In the genomic region with DNA sequence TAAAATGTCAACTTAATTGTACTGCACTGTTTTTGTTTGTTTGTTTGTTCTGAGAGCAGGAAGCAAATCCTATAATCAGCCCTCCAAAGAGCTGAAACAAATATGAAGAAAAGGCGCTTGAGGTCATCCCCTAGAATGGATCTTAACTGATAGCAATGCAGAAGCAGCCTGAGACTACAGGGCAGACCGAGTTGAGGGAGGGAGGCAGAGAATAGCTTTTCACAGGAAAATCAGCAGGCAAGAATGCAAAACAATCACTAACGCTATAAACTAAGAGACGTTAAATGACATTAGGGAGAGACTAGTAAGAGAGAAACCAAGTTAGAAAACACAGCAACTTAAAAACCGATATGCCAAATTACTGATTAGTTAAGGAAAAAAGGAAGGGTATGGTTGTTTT, we compare ENCODE assay signal across 1 cellular context.
TF ChIP-seq lines count a peak whose summit lies in the region.

No MANE protein-coding gene starts in this region.

TF ChIP-seq in K562, 482 proteins besides CTCF, POLR2A, EP300 and RAD21 (continued from another document):
- TF ChIP-seq, protein P1, sequence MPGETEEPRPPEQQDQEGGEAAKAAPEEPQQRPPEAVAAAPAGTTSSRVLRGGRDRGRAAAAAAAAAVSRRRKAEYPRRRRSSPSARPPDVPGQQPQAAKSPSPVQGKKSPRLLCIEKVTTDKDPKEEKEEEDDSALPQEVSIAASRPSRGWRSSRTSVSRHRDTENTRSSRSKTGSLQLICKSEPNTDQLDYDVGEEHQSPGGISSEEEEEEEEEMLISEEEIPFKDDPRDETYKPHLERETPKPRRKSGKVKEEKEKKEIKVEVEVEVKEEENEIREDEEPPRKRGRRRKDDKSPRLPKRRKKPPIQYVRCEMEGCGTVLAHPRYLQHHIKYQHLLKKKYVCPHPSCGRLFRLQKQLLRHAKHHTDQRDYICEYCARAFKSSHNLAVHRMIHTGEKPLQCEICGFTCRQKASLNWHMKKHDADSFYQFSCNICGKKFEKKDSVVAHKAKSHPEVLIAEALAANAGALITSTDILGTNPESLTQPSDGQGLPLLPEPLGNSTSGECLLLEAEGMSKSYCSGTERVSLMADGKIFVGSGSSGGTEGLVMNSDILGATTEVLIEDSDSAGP (CRISPR knock-in tag; IDR thresholded peaks at IDR 0.05), result no peak
- TF ChIP-seq, protein P2, sequence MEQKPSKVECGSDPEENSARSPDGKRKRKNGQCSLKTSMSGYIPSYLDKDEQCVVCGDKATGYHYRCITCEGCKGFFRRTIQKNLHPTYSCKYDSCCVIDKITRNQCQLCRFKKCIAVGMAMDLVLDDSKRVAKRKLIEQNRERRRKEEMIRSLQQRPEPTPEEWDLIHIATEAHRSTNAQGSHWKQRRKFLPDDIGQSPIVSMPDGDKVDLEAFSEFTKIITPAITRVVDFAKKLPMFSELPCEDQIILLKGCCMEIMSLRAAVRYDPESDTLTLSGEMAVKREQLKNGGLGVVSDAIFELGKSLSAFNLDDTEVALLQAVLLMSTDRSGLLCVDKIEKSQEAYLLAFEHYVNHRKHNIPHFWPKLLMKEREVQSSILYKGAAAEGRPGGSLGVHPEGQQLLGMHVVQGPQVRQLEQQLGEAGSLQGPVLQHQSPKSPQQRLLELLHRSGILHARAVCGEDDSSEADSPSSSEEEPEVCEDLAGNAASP (IDR thresholded peaks at IDR 0.05), result no peak
- TF ChIP-seq MTA1 (IDR thresholded peaks at IDR 0.05; ENCODE audit: borderline replicate concordance), result no peak
